8 cellular contexts compared by ENCODE assay signal in genomic region chr14:88551936-88552565, GRCh38. TPM values are rescaled to one million over a fixed set of nuclear protein-coding genes. Genes with fewer than 3 reads are reported as not detected.
DNase-seq lines count a peak whose midpoint lies in the region; ATAC-seq and TF ChIP-seq lines count a peak whose summit lies in the region.

No MANE protein-coding gene starts in this region.

- no peaks in the 10 kb centered on the region for H3F3A ChIP-seq in neural cell (ENCODE audit: insufficient read depth, low read length, poor library complexity, severe bottlenecking)

- H3K36me3 Mint-ChIP-seq in Calu3 (ENCODE audit: insufficient read depth, unreplicated experiment) (peaks cover 30% of the 10 kb centered on the region), T-cell (no peaks in the 10 kb centered on the region)

- H3K27me3 Mint-ChIP-seq in Calu3 (ENCODE audit: unreplicated experiment) = no peaks in the 10 kb centered on the region
- peaks cover 48 to 62% of the 10 kb centered on the region in 2 donors for H3K27me3 Mint-ChIP-seq in T-cell

- no peaks in the 10 kb centered on the region for H3K9me2 ChIP-seq in neural cell (ENCODE audit: insufficient read depth, low read length)

- no peaks in the 10 kb centered on the region for H3K27me3 ChIP-seq in neural cell (ENCODE audit: insufficient read depth, low read depth, low read length)

- no peak overlapping the region for H3K9ac ChIP-seq in neural cell (ENCODE audit: low read length)

- H3K9me3 Mint-ChIP-seq in Calu3 (ENCODE audit: low read depth, unreplicated experiment) = no peaks in the 10 kb centered on the region
- no peaks in the 10 kb centered on the region for H3K9me3 Mint-ChIP-seq in T-cell

- intact Hi-C loops in Calu3 (cut with micrococcal nuclease; ENCODE audit: unreplicated experiment) = loop anchor here (2.0 to 5.0 kb wide), 2 partner anchors 59 to 365 kb away; no protein-coding TSS in a partner anchor

- H3K27ac ChIP-seq in neural cell (ENCODE audit: low read length) = no peak overlapping the region

- no peaks in the 10 kb centered on the region for H3K36me3 ChIP-seq in neural cell (ENCODE audit: insufficient read depth, low read length)

- H3K4me1 Mint-ChIP-seq in Calu3 (ENCODE audit: low read depth, unreplicated experiment) (peaks cover 31% of the 10 kb centered on the region), T-cell (peaks cover 22 to 26% (median 24%) of the 10 kb centered on the region in 3 donors)

- peak; percentile 6 for DNase-seq in Calu3
- no peak for DNase-seq in T-cell
- DNase-seq in fibroblast of pulmonary artery (ENCODE audit: low read depth) = peak; percentile 26
- no peak for DNase-seq in NCI-H1417 (lab: John Stamatoyannopoulos, UW)
- no peak for DNase-seq in COR-L47 (lab: John Stamatoyannopoulos, UW)
- DNase-seq in RPMI8226 = no peak

- TF ChIP-seq EP300 in neural cell (conservative IDR thresholded peaks at IDR 0.05; ENCODE audit: poor library complexity, severe bottlenecking) = no peak

- H3K4me3 ChIP-seq in fibroblast of pulmonary artery (replicated peaks; ENCODE audit: low read depth, low read length) (peak overlapping the region; percentile 78), neural cell (ENCODE audit: low read length) (peak overlapping the region; percentile 61)

- no peak overlapping the region for H3K4me2 ChIP-seq in neural cell (ENCODE audit: low read length)

- H2AFZ ChIP-seq in neural cell (ENCODE audit: low read depth, low read length) = no peak overlapping the region

- H3K4me3 Mint-ChIP-seq in Calu3 (ENCODE audit: low read depth, unreplicated experiment) = peak overlapping the region; percentile 73
- H3K4me3 Mint-ChIP-seq in T-cell = peak overlapping the region; percentile 56 to 70 (median 60)

- no peaks in the 10 kb centered on the region for H4K20me1 ChIP-seq in neural cell (ENCODE audit: insufficient read depth)

- CTCF ChIA-PET in Calu3 (lab: Charles Lee) (interaction anchor here (0.7 kb wide), 1 partner anchor 607 kb away, joined by 3 read pairs; no protein-coding TSS in a partner anchor), T-cell (lab: Charles Lee) (no interaction called here)

- TF ChIP-seq RAD21 in neural cell (conservative IDR thresholded peaks at IDR 0.05) = no peak

- H3K79me2 ChIP-seq in neural cell (replicated peaks; ENCODE audit: insufficient read depth, low read length) = peaks cover 25% of the 10 kb centered on the region

- H3K9me3 ChIP-seq in neural cell (ENCODE audit: low read length) = no peaks in the 10 kb centered on the region

- BruUV-seq in Calu3 (replicated peaks; lab: Mats Ljungman, UMichigan) = no TSS peak

- ATAC-seq in T-cell (replicated peaks in 1 of 4) (no peak), GM19035 (IDR thresholded peaks at IDR 0.05; ENCODE audit: unreplicated experiment) (no peak)

- TF ChIP-seq CTCF in Calu3 (IDR thresholded peaks at IDR 0.05; ENCODE audit: unreplicated experiment) = no peak
- no peak for TF ChIP-seq CTCF in fibroblast of pulmonary artery (IDR thresholded peaks at IDR 0.05; ENCODE audit: low read length, missing control alignments)
- no peak for TF ChIP-seq CTCF in neural cell (IDR thresholded peaks at IDR 0.05; ENCODE audit: poor library complexity, severe bottlenecking)

- POLR2A ChIA-PET in T-cell (lab: Charles Lee) = no interaction called here

- H3K27ac Mint-ChIP-seq in Calu3 (ENCODE audit: unreplicated experiment) = no peak overlapping the region
- H3K27ac Mint-ChIP-seq in T-cell = peak overlapping the region in 1 of 2 donors; percentile 36

TF ChIP-seq in neural cell, 6 proteins besides CTCF, POLR2A, EP300 and RAD21:
- TF ChIP-seq MXI1 (conservative IDR thresholded peaks at IDR 0.05; ENCODE audit: poor library complexity, severe bottlenecking) (no peak), EZH2 (IDR thresholded peaks at IDR 0.05; ENCODE audit: borderline replicate concordance, insufficient read depth, low read length, poor library complexity, severe bottlenecking) (no peak), TAF1 (IDR thresholded peaks at IDR 0.05; ENCODE audit: low read depth) (no peak), POLR2AphosphoS5 (IDR thresholded peaks at IDR 0.05) (no peak), REST (IDR thresholded peaks at IDR 0.05; ENCODE audit: borderline replicate concordance) (no peak), SMC3 (conservative IDR thresholded peaks at IDR 0.05; ENCODE audit: poor library complexity) (no peak)

RNA-seq across cellular contexts. Expression of gene PTPN21, which starts 2.8 kb away (rescaled TPM):
- 10.0 and 10.6 TPM in 2 replicates for total RNA-seq in Calu3 (2022)
- total RNA-seq in T-cell = under 1 TPM in 3 of 5 donors, not detected in 2; 0.07 to 0.60 (median 0.18) TPM
- polyA plus RNA-seq in neural cell = 3.3 and 4.1 TPM in 2 replicates
- polyA minus RNA-seq in neural cell = 8.2 and 11.0 TPM in 2 replicates

RNA-seq across cellular contexts. Expression of gene ZC3H14, which starts 10.8 kb away (rescaled TPM):
- total RNA-seq in Calu3 (2022) = 58.5 and 69.3 TPM in 2 replicates
- 10 to 100 TPM; 32.2 to 50.6 (median 40.1) TPM for total RNA-seq in T-cell
- polyA plus RNA-seq in neural cell = 70.5 and 85.7 TPM in 2 replicates
- polyA minus RNA-seq in neural cell = 105 and 123 TPM in 2 replicates

Comparison
In these comparisons a context has a peak if more than half of its experiments do, and no peak if none do; other contexts are left out.
1. DNase-seq: peak in Calu3 (single experiment) and fibroblast of pulmonary artery (single experiment); none in T-cell (0 of 34), NCI-H1417 (0 of 3), COR-L47 (single experiment) and RPMI8226 (single experiment).